Comparison of ENCODE assay signal across 8 cellular contexts in the genomic region with DNA sequence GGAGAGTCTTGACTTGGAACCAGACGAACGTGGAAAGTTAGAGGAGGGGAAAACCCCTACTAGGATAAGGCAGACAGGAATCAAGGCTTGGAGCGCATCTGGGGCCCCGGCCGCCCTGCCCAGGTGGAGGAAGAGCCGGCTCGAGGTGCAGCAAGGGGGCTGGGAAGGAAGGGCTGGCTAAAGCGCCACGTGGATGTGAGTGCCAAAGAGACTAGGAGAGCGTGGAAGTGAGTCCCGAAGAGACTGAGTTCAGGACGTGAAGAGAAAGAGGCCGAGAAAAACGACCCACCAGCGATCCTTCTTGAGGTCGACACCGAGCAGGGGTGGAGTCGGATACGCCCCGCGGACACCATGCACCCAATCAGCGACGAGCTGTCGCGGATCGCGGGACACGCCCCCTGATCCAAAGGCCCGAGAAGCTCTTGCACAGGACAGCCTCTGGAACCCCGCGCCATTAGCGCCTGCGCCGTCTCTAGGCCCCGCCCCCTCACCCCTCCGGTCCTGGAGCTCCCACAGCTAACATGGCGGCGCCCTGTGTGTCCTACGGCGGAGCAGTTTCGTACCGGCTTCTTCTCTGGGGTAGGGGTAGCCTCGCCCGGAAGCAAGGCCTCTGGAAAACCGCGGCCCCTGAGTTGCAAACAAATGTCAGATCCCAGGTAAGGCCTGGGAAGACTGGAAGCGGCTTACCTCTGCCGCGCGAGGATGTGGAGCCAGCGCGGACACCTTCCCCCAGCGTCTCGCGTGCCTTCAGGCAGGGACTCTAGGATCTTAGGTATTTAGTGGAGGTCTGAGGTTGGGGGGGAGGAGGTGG. TPM values are rescaled to one million over a fixed set of nuclear protein-coding genes. Genes with fewer than 3 reads are reported as not detected.
DNase-seq lines count a peak whose midpoint lies in the region; ATAC-seq, FAIRE-seq and TF ChIP-seq lines count a peak whose summit lies in the region.

A gene (plus strand): TSS at position 498 of the 811 bp plus-strand sequence. CDS start 24 bp downstream, at position 522.

- peak; percentile 85 for DNase-seq in GM12891 (ENCODE audit: insufficient read length, low spot score)
- DNase-seq in NCI-H1436 treated with DMSO at 0.1 percent for 48 hours (lab: John Stamatoyannopoulos, UW) = peak; percentile 83
- peak; percentile 91 to 98 (median 97) for DNase-seq in T-cell
- DNase-seq in cardiac septum (ENCODE audit: low spot score) = peak; percentile 98
- peak; percentile 98 for DNase-seq in pons (ENCODE audit: low spot score)
- peak; percentile 97 for DNase-seq in type B pancreatic cell (ENCODE audit: extremely low spot score, unreplicated experiment)

- TF ChIP-seq CTCF in type B pancreatic cell (conservative IDR thresholded peaks at IDR 0.05) = no peak

- 0 to 1% (median 0%) methylated on average over 55 of the region's 55 CpGs for whole genome bisulfite sequencing in adipose tissue, 3 donors

- intact Hi-C loops in cardiac septum (cut with DNase I) = no loop called here

- TF ChIP-seq POLR2A in GM12891 (IDR thresholded peaks at IDR 0.05; ENCODE audit: low read depth, low read length) = peak; percentile 88

- peaks cover 47 to 53% (median 52%) of the 10 kb centered on the region in 3 donors for H3K4me1 Mint-ChIP-seq in T-cell
- peaks cover 12% of the 10 kb centered on the region for H3K4me1 Mint-ChIP-seq in type B pancreatic cell (ENCODE audit: unreplicated experiment)

- peak; percentile 100 for ATAC-seq in HG02840 (IDR thresholded peaks at IDR 0.05; ENCODE audit: low FRiP score, unreplicated experiment)
- peak; percentile 96 to 98 (median 98) for ATAC-seq in T-cell (replicated peaks in 1 of 4)

- H3K27me3 Mint-ChIP-seq in T-cell (no peaks in the 10 kb centered on the region), type B pancreatic cell (no peaks in the 10 kb centered on the region)

- FAIRE-seq in GM12891 (lab: Jason Lieb, UNC) = peak; percentile 99

- H3K36me3 Mint-ChIP-seq in T-cell (no peaks in the 10 kb centered on the region), type B pancreatic cell (no peaks in the 10 kb centered on the region)

- H3K9me3 Mint-ChIP-seq in T-cell (no peaks in the 10 kb centered on the region), type B pancreatic cell (no peaks in the 10 kb centered on the region)

- peak within 1 kb of the TSS; percentile 96 to 100 (median 97) for H3K4me3 Mint-ChIP-seq in T-cell
- H3K4me3 Mint-ChIP-seq in type B pancreatic cell = peak within 1 kb of the TSS; percentile 98

- POLR2A ChIA-PET in T-cell (lab: Charles Lee) = interaction anchor here in 1 of 2 donors (0.5 to 0.8 kb wide), 4 partner anchors 15 to 706 kb away, joined by 3 to 7 read pairs (median 4); no protein-coding TSS in a partner anchor

- no peak within 1 kb of the TSS for H3K27ac ChIP-seq in adipose tissue (ENCODE audit: low read depth, low read length)

- CTCF ChIA-PET in T-cell (lab: Charles Lee) = interaction anchor here in 1 of 2 donors (0.6 to 1.0 kb wide), 3 partner anchors 34 to 1121 kb away, joined by 3 to 6 read pairs (median 3); no protein-coding TSS in a partner anchor

- H3K27ac Mint-ChIP-seq in T-cell (peak within 1 kb of the TSS; percentile 95 to 96), type B pancreatic cell (peak within 1 kb of the TSS; percentile 97)

TF ChIP-seq in GM12891, 5 proteins besides CTCF, POLR2A, EP300 and RAD21:
- TF ChIP-seq PAX5 (IDR thresholded peaks at IDR 0.05; ENCODE audit: insufficient read depth, low read length, severe bottlenecking) (peak; percentile 9), POLR2AphosphoS5 (IDR thresholded peaks at IDR 0.05; ENCODE audit: low read depth, low read length) (peak; percentile 68; the same call in 1 of the 2 replicates), TAF1 (IDR thresholded peaks at IDR 0.05; ENCODE audit: low read depth, low read length) (peak; percentile 78), SPI1 (IDR thresholded peaks at IDR 0.05; ENCODE audit: low read depth, low read length) (no peak), POU2F2 (IDR thresholded peaks at IDR 0.05; ENCODE audit: low read depth, low read length) (no peak)

RNA-seq across cellular contexts. Expression of the gene that starts here (rescaled TPM):
- 30.9 TPM for polyA plus RNA-seq in GM12891 (2012; ENCODE audit: low read depth, missing spikeins)
- 10 to 100 TPM; 14.0 to 24.9 (median 19.5) TPM for total RNA-seq in T-cell
- polyA plus RNA-seq in adipose tissue = 10 to 100 TPM; 13.9 to 19.0 (median 18.5) TPM
- total RNA-seq in cardiac septum = 41.6 TPM
- 29.1 and 33.6 TPM in 2 replicates for total RNA-seq in type B pancreatic cell (ENCODE audit: low replicate concordance)
